Comparison of ENCODE assay signal across 30 cellular contexts in the genomic region with DNA sequence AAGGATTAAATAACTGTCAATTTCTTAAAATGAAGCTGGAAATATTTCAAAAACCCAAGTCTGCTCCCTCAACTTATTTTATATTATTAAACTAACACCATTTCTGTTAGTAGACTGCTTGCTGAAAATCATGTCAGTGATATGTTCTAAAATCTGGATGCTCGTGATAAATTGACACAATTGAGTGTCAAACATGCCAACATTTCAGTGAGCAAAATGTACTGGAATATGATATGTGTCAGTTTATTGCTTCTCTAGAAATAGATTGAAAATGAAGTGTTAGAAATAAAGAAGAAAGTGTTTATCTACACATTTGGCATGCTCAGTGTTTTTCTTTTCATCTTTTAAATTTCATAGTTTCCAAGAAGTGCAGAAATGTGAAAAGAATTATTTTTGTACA.
"Had no signal": no experiment of that assay in that cellular context is flagged by ENCODE, and none has a peak within 500 bp of the region (broad histone marks: within the 10 kb centered on the region; RNA-seq: fewer than 3 reads in every experiment).

No MANE protein-coding gene starts in this region.

- H3K36me3 ChIP-seq: ascending aorta, cardiac muscle cell had no signal

- FAIRE-seq: bronchial epithelial cell, TTC549 had no signal

- H3K27ac ChIP-seq: ascending aorta, cardiac muscle cell, VCaP had no signal

- DNase-seq: activated B cell treated with CpG ODN at 0.5 μM for 24 hours; activated CD4-positive, alpha-beta memory T cell treated with anti-CD3 and anti-CD28 coated beads for 36 hours; activated CD4-positive, alpha-beta T cell treated with anti-CD3 and anti-CD28 coated beads for 4 hours; activated CD4-positive, alpha-beta T cell treated with anti-CD3 and anti-CD28 coated beads, Interleukin-2, amount 10 ng/mL, durations not matched to agents 24 days and 14 days; activated CD4-positive, alpha-beta T cell treated with anti-CD3 and anti-CD28 coated beads, Interleukin-2, amount 50 U/mL, for 1 hour; activated CD4-positive, alpha-beta T cell treated with anti-CD3 and anti-CD28 coated beads, Interleukin-2, amount 50 U/mL, for 4 hours; activated CD4-positive, CD25-positive, alpha-beta regulatory T cell treated with anti-CD3 and anti-CD28 coated beads, Interleukin-2, amount 50 U/mL, for 72 hours; activated CD8-positive, alpha-beta memory T cell treated with anti-CD3 and anti-CD28 coated beads, Interleukin-2, amount 50 U/mL, for 4 hours; activated CD8-positive, alpha-beta T cell treated with anti-CD3 and anti-CD28 coated beads for 36 hours; activated effector memory CD4-positive, alpha-beta T cell treated with Interleukin-2 at 50 U/mL for 16 hours; activated gamma-delta T cell; activated naive CD4-positive, alpha-beta T cell treated with anti-CD3 and anti-CD28 coated beads, Interleukin-2, amount 10 ng/mL, durations not matched to agents 7 days and 5 days; activated naive CD4-positive, alpha-beta T cell treated with Interleukin-2 at 50 U/mL for 16 hours; activated naive CD8-positive, alpha-beta T cell treated with anti-CD3 and anti-CD28 coated beads, Interleukin-2, amount 10 ng/mL, durations not matched to agents 7 days and 5 days; activated naive CD8-positive, alpha-beta T cell treated with anti-CD3 and anti-CD28 coated beads, Interleukin-2, amount 50 U/mL, for 24 hours; activated T-cell treated with anti-CD3 and anti-CD28 coated beads for 4 hours; activated T-cell treated with anti-CD3 and anti-CD28 coated beads, Interleukin-2, amount 50 U/mL, for 24 hours; activated T-cell treated with anti-CD3 and anti-CD28 coated beads, Interleukin-2, amount 50 U/mL, for 48 hours; amygdala; anterior cingulate cortex; caudate nucleus; cerebellar nuclear complex; T-helper 1 cell; T-helper 2 cell; T-helper 9 cell had no signal

- H3K4me1 ChIP-seq: ascending aorta had no signal

- H3K4me3 ChIP-seq: ascending aorta, cardiac muscle cell had no signal

- H3K27me3 ChIP-seq: ascending aorta, cardiac muscle cell had no signal

- H3K9me3 ChIP-seq: ascending aorta had no signal
